Comparison of ENCODE assay signal across 1 cellular context in the genomic region with DNA sequence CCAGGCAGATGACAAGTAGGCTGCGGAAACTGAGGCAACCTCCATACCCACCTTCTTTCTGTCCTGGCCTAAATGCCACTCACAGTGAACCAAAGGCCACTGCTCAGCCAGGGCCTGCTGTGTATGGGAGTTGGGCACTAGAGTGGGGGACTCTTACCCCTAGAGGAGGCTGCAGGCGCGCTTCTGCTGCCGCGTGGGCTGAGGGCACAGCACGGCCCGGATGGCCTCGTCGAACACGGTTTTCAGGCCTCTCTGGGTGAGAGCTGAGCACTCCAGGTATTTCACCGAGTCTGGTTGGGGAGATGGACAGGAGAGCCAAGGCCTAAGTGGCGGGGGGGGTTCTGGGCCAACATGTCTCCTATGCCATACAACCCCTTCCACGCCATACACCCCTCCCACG.
TF ChIP-seq lines count a peak whose summit lies in the region.

No MANE protein-coding gene starts in this region.

TF ChIP-seq in HCT116, 20 proteins besides CTCF, POLR2A, EP300 and RAD21:
- 0 out of 2 replicates have a peak, but pooled peaks have one; percentile 16 for TF ChIP-seq ZFX (IDR thresholded peaks at IDR 0.05)
- TF ChIP-seq TCF7L2 (IDR thresholded peaks at IDR 0.05; ENCODE audit: borderline replicate concordance, extremely low read depth, insufficient read depth, insufficient read length) = no peak
- TF ChIP-seq, protein P1, sequence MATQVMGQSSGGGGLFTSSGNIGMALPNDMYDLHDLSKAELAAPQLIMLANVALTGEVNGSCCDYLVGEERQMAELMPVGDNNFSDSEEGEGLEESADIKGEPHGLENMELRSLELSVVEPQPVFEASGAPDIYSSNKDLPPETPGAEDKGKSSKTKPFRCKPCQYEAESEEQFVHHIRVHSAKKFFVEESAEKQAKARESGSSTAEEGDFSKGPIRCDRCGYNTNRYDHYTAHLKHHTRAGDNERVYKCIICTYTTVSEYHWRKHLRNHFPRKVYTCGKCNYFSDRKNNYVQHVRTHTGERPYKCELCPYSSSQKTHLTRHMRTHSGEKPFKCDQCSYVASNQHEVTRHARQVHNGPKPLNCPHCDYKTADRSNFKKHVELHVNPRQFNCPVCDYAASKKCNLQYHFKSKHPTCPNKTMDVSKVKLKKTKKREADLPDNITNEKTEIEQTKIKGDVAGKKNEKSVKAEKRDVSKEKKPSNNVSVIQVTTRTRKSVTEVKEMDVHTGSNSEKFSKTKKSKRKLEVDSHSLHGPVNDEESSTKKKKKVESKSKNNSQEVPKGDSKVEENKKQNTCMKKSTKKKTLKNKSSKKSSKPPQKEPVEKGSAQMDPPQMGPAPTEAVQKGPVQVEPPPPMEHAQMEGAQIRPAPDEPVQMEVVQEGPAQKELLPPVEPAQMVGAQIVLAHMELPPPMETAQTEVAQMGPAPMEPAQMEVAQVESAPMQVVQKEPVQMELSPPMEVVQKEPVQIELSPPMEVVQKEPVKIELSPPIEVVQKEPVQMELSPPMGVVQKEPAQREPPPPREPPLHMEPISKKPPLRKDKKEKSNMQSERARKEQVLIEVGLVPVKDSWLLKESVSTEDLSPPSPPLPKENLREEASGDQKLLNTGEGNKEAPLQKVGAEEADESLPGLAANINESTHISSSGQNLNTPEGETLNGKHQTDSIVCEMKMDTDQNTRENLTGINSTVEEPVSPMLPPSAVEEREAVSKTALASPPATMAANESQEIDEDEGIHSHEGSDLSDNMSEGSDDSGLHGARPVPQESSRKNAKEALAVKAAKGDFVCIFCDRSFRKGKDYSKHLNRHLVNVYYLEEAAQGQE (IDR thresholded peaks at IDR 0.05; ENCODE audit: low read depth) = no peak
- TF ChIP-seq, protein P2, sequence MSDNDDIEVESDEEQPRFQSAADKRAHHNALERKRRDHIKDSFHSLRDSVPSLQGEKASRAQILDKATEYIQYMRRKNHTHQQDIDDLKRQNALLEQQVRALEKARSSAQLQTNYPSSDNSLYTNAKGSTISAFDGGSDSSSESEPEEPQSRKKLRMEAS (IDR thresholded peaks at IDR 0.05) = no peak
